10 cellular contexts compared by ENCODE assay signal in genomic region chr2:20091305-20091991, GRCh38. TPM values are rescaled to one million over a fixed set of nuclear protein-coding genes. Genes with fewer than 3 reads are reported as not detected.
DNase-seq lines count a peak whose midpoint lies in the region; ATAC-seq and TF ChIP-seq lines count a peak whose summit lies in the region.
"Had no signal": no experiment of that assay in that cellular context is flagged by ENCODE, and none has a peak within 500 bp of the region (broad histone marks: within the 10 kb centered on the region; RNA-seq: fewer than 3 reads in every experiment).

No MANE protein-coding gene starts in this region.

- TF ChIP-seq POLR2A in esophagus muscularis mucosa (IDR thresholded peaks at IDR 0.05; ENCODE audit: low read depth), result no peak

- in situ Hi-C loops in ACHN (cut with HindIII; ENCODE audit: low pct_ligation_motif_present, low pct_unique_long_range_greater_than_20kb, low sequenced_read_pairs), result no loop called here

- TF ChIP-seq CTCF in esophagus muscularis mucosa (IDR thresholded peaks at IDR 0.05), result no peak

- H3K4me3 ChIP-seq in esophagus muscularis mucosa, result no peak overlapping the region

- WGBS in esophagus muscularis mucosa, result 24% methylated on average over 10 of the region's 11 CpGs

- intact Hi-C loops in esophagus muscularis mucosa (cut with DNase I), result loop anchor here (5.0 kb wide), 1 partner anchor 134 kb away; no protein-coding TSS in a partner anchor

- no peak for ATAC-seq in HG03432 (IDR thresholded peaks at IDR 0.05; ENCODE audit: unreplicated experiment)

- H3K9me3 ChIP-seq in esophagus muscularis mucosa, result no peaks in the 10 kb centered on the region

- DNase-seq in ACHN (peak; percentile 90), RKO (ENCODE audit: low spot score) (peak; percentile 36), esophagus muscularis mucosa (ENCODE audit: extremely low spot score) (no peak), myocyte (ENCODE audit: low read depth) (peak; percentile 97), MV-4-11 (lab: John Stamatoyannopoulos, UW) (no peak), COLO668 (lab: John Stamatoyannopoulos, UW; ENCODE audit: unreplicated experiment) (no peak)
- DNase-seq in effector CD4-positive, alpha-beta T cell, result no peak
- DNase-seq: activated T-cell treated with anti-CD3 and anti-CD28 coated beads, Interleukin-2, amount 50 U/mL, for 24 hours had no signal

- peaks cover 0 to 5% (median 0%) of the 10 kb centered on the region in 4 donors for H3K27me3 ChIP-seq in esophagus muscularis mucosa

- TF ChIP-seq EP300 in esophagus muscularis mucosa (IDR thresholded peaks at IDR 0.05), result no peak

- H3K4me1 ChIP-seq in esophagus muscularis mucosa, result peaks cover 8 to 32% (median 22%) of the 10 kb centered on the region in 4 donors

- no peaks in the 10 kb centered on the region for H3K36me3 ChIP-seq in esophagus muscularis mucosa

- H3K27ac ChIP-seq in esophagus muscularis mucosa (replicated peaks in 1 of 4), result peak overlapping the region; percentile 30 to 66 (median 48)
- H3K27ac ChIP-seq: C4-2B had no signal

RNA-seq across cellular contexts. Expression of gene LAPTM4A, which starts 40.0 kb away (rescaled TPM):
- total RNA-seq in esophagus muscularis mucosa (100 to 1,000 TPM; 154 to 215 (median 192) TPM), myocyte (283 and 291 TPM in 2 replicates)
- 411 TPM for polyA plus RNA-seq in myocyte (2012)

Comparison
In these comparisons a context has a peak if more than half of its experiments do, and no peak if none do; other contexts are left out.
1. DNase-seq: peak in ACHN (single experiment), RKO (single experiment) and myocyte (single experiment); none in esophagus muscularis mucosa (single experiment), MV-4-11 (single experiment), effector CD4-positive, alpha-beta T cell (single experiment) and COLO668 (single experiment).